ENCODE assay signal across 8 cellular contexts in genomic region chr17:7243838-7244237, GRCh38. TPM values are rescaled to one million over a fixed set of nuclear protein-coding genes. Genes with fewer than 3 reads are reported as not detected.
A peak's percentile ranks its signal among the peaks of the same experiment; 100 is the strongest.
DNase-seq lines count a peak whose midpoint lies in the region; ATAC-seq, FAIRE-seq and TF ChIP-seq lines count a peak whose summit lies in the region.
"Not testable (repeated sequence)": the region's sequence is repeated elsewhere in the genome, so short reads cannot be mapped to it uniquely, and the experiment has no call there.

No MANE protein-coding gene starts in this region.

- not testable (repeated sequence) for H4K20me1 ChIP-seq in GM23338 (replicated peaks; ENCODE audit: insufficient read depth); neural cell (ENCODE audit: insufficient read depth)
- H4K20me1 ChIP-seq in astrocyte (ENCODE audit: insufficient read depth, low read length) = peaks cover 20% of the 10 kb centered on the region

- peaks cover 50% of the 10 kb centered on the region for H3K36me3 Mint-ChIP-seq in GM23338 (ENCODE audit: low read depth)
- H3K36me3 Mint-ChIP-seq in astrocyte (ENCODE audit: low read depth, unreplicated experiment) = not testable (repeated sequence)
- H3K36me3 Mint-ChIP-seq in endodermal cell (ENCODE audit: low read depth) = peaks cover 36% of the 10 kb centered on the region

- not testable (repeated sequence) for H3K4me2 ChIP-seq in GM23338; astrocyte (ENCODE audit: low read length); neural cell (ENCODE audit: low read length)

- H3K9ac ChIP-seq in astrocyte (ENCODE audit: low read length); endodermal cell (ENCODE audit: extremely low read depth, low read length, poor library complexity, severe bottlenecking): not testable (repeated sequence)
- H3K9ac ChIP-seq in neural cell (ENCODE audit: low read length) = peak overlapping the region; percentile 99

- peaks cover 19% of the 10 kb centered on the region for H3K27me3 Mint-ChIP-seq in GM23338 (ENCODE audit: insufficient read depth, low read depth, poor library complexity)
- not testable (repeated sequence) for H3K27me3 Mint-ChIP-seq in astrocyte (ENCODE audit: low read depth, unreplicated experiment); endodermal cell (ENCODE audit: insufficient read depth)

- H3K4me3 ChIP-seq in GM23338; WERI-Rb-1 (ENCODE audit: low read depth, low read length); astrocyte (ENCODE audit: insufficient read depth, low read depth, low read length); endodermal cell (ENCODE audit: low read length); vagina: not testable (repeated sequence)
- H3K4me3 ChIP-seq in left lung (peak overlapping the region in 1 of 2 donors; percentile 99), neural cell (ENCODE audit: low read length) (peak overlapping the region; percentile 75), skin epidermis (peak overlapping the region in 1 of 7 experiments; percentile 88)

- FAIRE-seq in astrocyte (lab: Jason Lieb, UNC) = not testable (repeated sequence)

- H3K36me3 ChIP-seq in GM23338 (ENCODE audit: insufficient read depth) = peaks cover 16% of the 10 kb centered on the region; the same call in 1 of the 2 replicates
- peaks cover 70% of the 10 kb centered on the region for H3K36me3 ChIP-seq in WERI-Rb-1
- peaks cover 26% of the 10 kb centered on the region for H3K36me3 ChIP-seq in astrocyte (ENCODE audit: insufficient read depth, low read length)
- peaks cover 34% of the 10 kb centered on the region for H3K36me3 ChIP-seq in endodermal cell (ENCODE audit: control insufficient read depth, insufficient read depth, low read length)
- peaks cover 0 to 50% of the 10 kb centered on the region in 2 donors for H3K36me3 ChIP-seq in left lung
- not testable (repeated sequence) for H3K36me3 ChIP-seq in neural cell (ENCODE audit: insufficient read depth, low read length)
- H3K36me3 ChIP-seq in vagina = peaks cover 0 to 42% of the 10 kb centered on the region in 2 donors

- not testable (repeated sequence) for H3K27ac Mint-ChIP-seq in GM23338; astrocyte (ENCODE audit: unreplicated experiment); endodermal cell

- WGBS in endodermal cell (ENCODE audit: insufficient coverage in 1 of 2, insufficient read length in 1 of 2), 2 experiments = 92 to 95% methylated on average over 2 to 10 of the region's 10 CpGs

- H3K4me3 Mint-ChIP-seq in GM23338 (peak overlapping the region; percentile 87; the same call in 1 of the 3 replicates), astrocyte (ENCODE audit: unreplicated experiment) (peak overlapping the region; percentile 94), endodermal cell (peak overlapping the region; percentile 100)

- not testable (repeated sequence) for H3K9me3 Mint-ChIP-seq in GM23338; astrocyte (ENCODE audit: unreplicated experiment); endodermal cell

- H3K4me1 Mint-ChIP-seq in GM23338 (peaks cover 40% of the 10 kb centered on the region), astrocyte (ENCODE audit: low read depth, unreplicated experiment) (peaks cover 17% of the 10 kb centered on the region), endodermal cell (peaks cover 22% of the 10 kb centered on the region)

- not testable (repeated sequence) for TF ChIP-seq RAD21 in neural cell (conservative IDR thresholded peaks at IDR 0.05)

- not testable (repeated sequence) for TF ChIP-seq POLR2A in vagina (IDR thresholded peaks at IDR 0.05)

- peaks cover 45% of the 10 kb centered on the region for H3K79me2 ChIP-seq in GM23338 (replicated peaks; ENCODE audit: insufficient read depth)
- peaks cover 67% of the 10 kb centered on the region for H3K79me2 ChIP-seq in astrocyte (ENCODE audit: insufficient read depth, low read length)
- peaks cover 48% of the 10 kb centered on the region for H3K79me2 ChIP-seq in neural cell (replicated peaks; ENCODE audit: insufficient read depth, low read length)

- not testable (repeated sequence) for H3K9me3 ChIP-seq in WERI-Rb-1 (ENCODE audit: severe bottlenecking); astrocyte (ENCODE audit: insufficient read depth, low read depth, low read length); endodermal cell (ENCODE audit: control insufficient read depth, low read length); left lung; neural cell (ENCODE audit: low read length); vagina

- TF ChIP-seq EP300 in neural cell (conservative IDR thresholded peaks at IDR 0.05; ENCODE audit: poor library complexity, severe bottlenecking) = not testable (repeated sequence)

- DNase-seq in GM23338 (ENCODE audit: low spot score); WERI-Rb-1; astrocyte (ENCODE audit: low read depth); vagina (ENCODE audit: extremely low spot score in 2 of 2): not testable (repeated sequence)
- peak; percentile 52 for DNase-seq in endodermal cell
- DNase-seq in left lung = peak in 1 of 2 donors; percentile 41

- not testable (repeated sequence) for H2AFZ ChIP-seq in GM23338; astrocyte (ENCODE audit: low read depth, low read length); neural cell (ENCODE audit: low read depth, low read length)

- not testable (repeated sequence) for TF ChIP-seq CTCF in GM23338 (conservative IDR thresholded peaks at IDR 0.05; ENCODE audit: low read depth in 2 of 2); WERI-Rb-1 (IDR thresholded peaks at IDR 0.05; ENCODE audit: low read depth, low read length); astrocyte (IDR thresholded peaks at IDR 0.05; ENCODE audit: insufficient read depth, low read depth, low read length); endodermal cell (conservative IDR thresholded peaks at IDR 0.05); left lung (IDR thresholded peaks at IDR 0.05); neural cell (IDR thresholded peaks at IDR 0.05; ENCODE audit: poor library complexity, severe bottlenecking); vagina (IDR thresholded peaks at IDR 0.05)

- ATAC-seq in GM23338, left lung: not testable (repeated sequence)

- H3K4me1 ChIP-seq in GM23338 (ENCODE audit: insufficient read depth) (peaks cover 23% of the 10 kb centered on the region), astrocyte (ENCODE audit: insufficient read depth, low read length) (peaks cover 18% of the 10 kb centered on the region), left lung (peaks cover 17 to 47% of the 10 kb centered on the region in 2 donors), vagina (peaks cover 39% of the 10 kb centered on the region)
- H3K4me1 ChIP-seq in endodermal cell (ENCODE audit: control insufficient read depth, insufficient read depth, low read length) = not testable (repeated sequence)

- H3K27ac ChIP-seq in GM23338 (ENCODE audit: low read depth) = peak overlapping the region; percentile 76; the same call in 1 of the 2 replicates
- peak overlapping the region; percentile 99 for H3K27ac ChIP-seq in WERI-Rb-1
- not testable (repeated sequence) for H3K27ac ChIP-seq in astrocyte (ENCODE audit: low read depth, low read length); endodermal cell (ENCODE audit: low read depth, low read length)
- H3K27ac ChIP-seq in left lung = peak overlapping the region; percentile 96 to 97
- H3K27ac ChIP-seq in neural cell (ENCODE audit: low read length) = peak overlapping the region; percentile 99
- H3K27ac ChIP-seq in skin epidermis = peak overlapping the region in 15 of 21 experiments; percentile 92 to 99 (median 98)
- peak overlapping the region; percentile 99 for H3K27ac ChIP-seq in vagina

- not testable (repeated sequence) for H3K9me2 ChIP-seq in GM23338 (ENCODE audit: insufficient read depth); neural cell (ENCODE audit: insufficient read depth, low read length)

- H3K27me3 ChIP-seq in GM23338 (ENCODE audit: insufficient read depth); WERI-Rb-1 (ENCODE audit: insufficient read depth, low read depth, severe bottlenecking); astrocyte (ENCODE audit: insufficient read depth, low read length); endodermal cell (ENCODE audit: control insufficient read depth, insufficient read depth, low read length, poor library complexity, severe bottlenecking); left lung; neural cell (ENCODE audit: insufficient read depth, low read depth, low read length); vagina: not testable (repeated sequence)

- H3F3A ChIP-seq in GM23338 (replicated peaks; ENCODE audit: low read depth) = peaks cover 27% of the 10 kb centered on the region
- H3F3A ChIP-seq in neural cell (ENCODE audit: insufficient read depth, low read length, poor library complexity, severe bottlenecking) = not testable (repeated sequence)

- intact Hi-C loops in left lung (cut with DNase I); vagina (cut with DNase I): not testable (repeated sequence)

RNA-seq across cellular contexts. Expression of gene GABARAP, which starts 1.6 kb away (rescaled TPM):
- total RNA-seq in GM23338 (2014; rRNA removed; shearing (Covaris generic)) = 88.8 and 128 TPM in 2 replicates
- polyA plus RNA-seq in GM23338 (2016; fragmentation: Nextera tagmentation; extraction: Ambion mirVana) (497 and 520 TPM in 2 replicates), neural cell (384 and 512 TPM in 2 replicates)
- total RNA-seq in astrocyte (434 and 454 TPM in 2 replicates), endodermal cell (100 to 1,000 TPM; 264 to 317 TPM), left lung (100 to 1,000 TPM; 545 to 559 TPM), vagina (395 TPM)
- 671 TPM for polyA plus RNA-seq in endodermal cell (2013, experiment 1 of 2)
- 581 TPM for polyA plus RNA-seq in endodermal cell (2013, experiment 2 of 2)
- polyA minus RNA-seq in neural cell = 280 and 287 TPM in 2 replicates

RNA-seq across cellular contexts. Expression of gene PHF23, which starts 4.6 kb away (rescaled TPM):
- total RNA-seq in GM23338 (2014; rRNA removed; shearing (Covaris generic)) = 33.2 and 51.0 TPM in 2 replicates
- polyA plus RNA-seq in GM23338 (2016; fragmentation: Nextera tagmentation; extraction: Ambion mirVana) (35.4 and 36.6 TPM in 2 replicates), neural cell (55.7 and 60.3 TPM in 2 replicates)
- total RNA-seq in astrocyte (78.0 and 89.5 TPM in 2 replicates), endodermal cell (10 to 100 TPM; 67.3 to 71.6 TPM), left lung (10 to 100 TPM; 31.1 to 45.4 TPM), vagina (24.8 TPM)
- 59.3 TPM for polyA plus RNA-seq in endodermal cell (2013, experiment 1 of 2)
- 53.4 TPM for polyA plus RNA-seq in endodermal cell (2013, experiment 2 of 2)
- polyA minus RNA-seq in neural cell = 53.1 and 54.8 TPM in 2 replicates

RNA-seq across cellular contexts. Expression of gene CTDNEP1, which starts 7.7 kb away (rescaled TPM):
- 93.4 and 109 TPM in 2 replicates for total RNA-seq in GM23338 (2014; rRNA removed; shearing (Covaris generic))
- polyA plus RNA-seq in GM23338 (2016; fragmentation: Nextera tagmentation; extraction: Ambion mirVana) = 48.1 and 55.2 TPM in 2 replicates
- total RNA-seq in astrocyte = 102 and 103 TPM in 2 replicates
- total RNA-seq in endodermal cell = 100 to 1,000 TPM; 123 to 125 TPM
- 156 TPM for polyA plus RNA-seq in endodermal cell (2013, experiment 1 of 2)
- 135 TPM for polyA plus RNA-seq in endodermal cell (2013, experiment 2 of 2)
- total RNA-seq in left lung = 100 to 1,000 TPM; 134 to 171 TPM
- 37.3 and 39.4 TPM in 2 replicates for polyA plus RNA-seq in neural cell
- 30.9 and 44.2 TPM in 2 replicates for polyA minus RNA-seq in neural cell
- 64.6 TPM for total RNA-seq in vagina

RNA-seq across cellular contexts. Expression of gene ELP5, which starts 8.2 kb away (rescaled TPM):
- total RNA-seq in GM23338 (2014; rRNA removed; shearing (Covaris generic)) = 23.2 and 41.4 TPM in 2 replicates
- 38.3 and 40.9 TPM in 2 replicates for polyA plus RNA-seq in GM23338 (2016; fragmentation: Nextera tagmentation; extraction: Ambion mirVana)
- total RNA-seq in astrocyte = 24.9 and 25.4 TPM in 2 replicates
- total RNA-seq in endodermal cell = 10 to 100 TPM; 45.3 to 68.0 TPM
- 71.2 TPM for polyA plus RNA-seq in endodermal cell (2013, experiment 1 of 2)
- polyA plus RNA-seq in endodermal cell (2013, experiment 2 of 2) = 61.3 TPM
- 10 to 100 TPM; 26.5 to 46.6 TPM for total RNA-seq in left lung
- polyA plus RNA-seq in neural cell = 82.7 and 99.5 TPM in 2 replicates
- 39.4 and 40.3 TPM in 2 replicates for polyA minus RNA-seq in neural cell
- 30.9 TPM for total RNA-seq in vagina

RNA-seq across cellular contexts. Expression of gene DVL2, which starts 9.5 kb away (rescaled TPM):
- total RNA-seq in GM23338 (2014; rRNA removed; shearing (Covaris generic)) = 53.9 and 80.6 TPM in 2 replicates
- polyA plus RNA-seq in GM23338 (2016; fragmentation: Nextera tagmentation; extraction: Ambion mirVana) (17.6 and 19.7 TPM in 2 replicates), neural cell (41.1 and 59.2 TPM in 2 replicates)
- total RNA-seq in astrocyte (30.2 and 34.4 TPM in 2 replicates), endodermal cell (100 to 1,000 TPM in 1 of 2 donors, 10 to 100 TPM in 1; 98.2 to 116 TPM), left lung (10 to 100 TPM; 36.9 to 46.3 TPM), vagina (53.0 TPM)
- polyA plus RNA-seq in endodermal cell (2013, experiment 1 of 2) = 77.0 TPM
- 76.3 TPM for polyA plus RNA-seq in endodermal cell (2013, experiment 2 of 2)
- polyA minus RNA-seq in neural cell = 84.3 and 92.8 TPM in 2 replicates
